In the genomic region with DNA sequence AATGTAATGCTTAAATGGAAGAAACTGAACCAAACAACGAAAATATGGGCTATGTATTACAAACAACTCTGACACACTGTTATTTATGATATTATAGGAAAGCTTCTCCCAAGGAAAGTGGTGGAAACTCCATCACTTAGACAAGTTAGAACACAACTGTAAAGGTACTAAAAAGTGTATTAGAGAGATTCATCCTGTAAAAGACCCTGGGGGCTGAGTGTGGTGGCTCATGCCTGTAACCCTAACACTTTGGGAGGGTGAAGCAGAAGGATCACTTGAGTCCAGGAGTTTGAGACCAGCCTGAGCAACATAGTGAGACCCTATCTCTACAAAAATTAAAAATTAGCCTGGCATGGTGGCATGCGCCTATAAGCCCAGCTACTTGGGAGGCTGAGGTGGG, we compare ENCODE assay signal across 9 cellular contexts. TPM values are rescaled to one million over a fixed set of nuclear protein-coding genes. Genes with fewer than 3 reads are reported as not detected.
"Had no signal": no experiment of that assay in that cellular context is flagged by ENCODE, and none has a peak within 500 bp of the region (broad histone marks: within the 10 kb centered on the region; RNA-seq: fewer than 3 reads in every experiment).

No MANE protein-coding gene starts in this region.

- H3K9me3 Mint-ChIP-seq: IgD-negative memory B cell had no signal

- H3K4me3 Mint-ChIP-seq: IgD-negative memory B cell had no signal

- H3K9ac ChIP-seq: KMS-11 had no signal

- H3K27ac Mint-ChIP-seq: IgD-negative memory B cell had no signal

- H3K27ac ChIP-seq: HL-60, KMS-11 had no signal

- H3K4me1 Mint-ChIP-seq: IgD-negative memory B cell had no signal

- DNase-seq: IMR-90, KBM-7, KG1 had no signal

- H3K36me3 Mint-ChIP-seq: IgD-negative memory B cell had no signal

- FAIRE-seq: HTR-8/SVneo had no signal

- H3K27me3 Mint-ChIP-seq: IgD-negative memory B cell had no signal

- H3K4me2 ChIP-seq: KMS-11 had no signal

RNA-seq across cellular contexts. Expression of gene RBP7, which starts 28.3 kb away (rescaled TPM):
- total RNA-seq: HT-29, HT1080, IMR-90 had no signal
